ENCODE assay signal across 6 cellular contexts in the genomic region with DNA sequence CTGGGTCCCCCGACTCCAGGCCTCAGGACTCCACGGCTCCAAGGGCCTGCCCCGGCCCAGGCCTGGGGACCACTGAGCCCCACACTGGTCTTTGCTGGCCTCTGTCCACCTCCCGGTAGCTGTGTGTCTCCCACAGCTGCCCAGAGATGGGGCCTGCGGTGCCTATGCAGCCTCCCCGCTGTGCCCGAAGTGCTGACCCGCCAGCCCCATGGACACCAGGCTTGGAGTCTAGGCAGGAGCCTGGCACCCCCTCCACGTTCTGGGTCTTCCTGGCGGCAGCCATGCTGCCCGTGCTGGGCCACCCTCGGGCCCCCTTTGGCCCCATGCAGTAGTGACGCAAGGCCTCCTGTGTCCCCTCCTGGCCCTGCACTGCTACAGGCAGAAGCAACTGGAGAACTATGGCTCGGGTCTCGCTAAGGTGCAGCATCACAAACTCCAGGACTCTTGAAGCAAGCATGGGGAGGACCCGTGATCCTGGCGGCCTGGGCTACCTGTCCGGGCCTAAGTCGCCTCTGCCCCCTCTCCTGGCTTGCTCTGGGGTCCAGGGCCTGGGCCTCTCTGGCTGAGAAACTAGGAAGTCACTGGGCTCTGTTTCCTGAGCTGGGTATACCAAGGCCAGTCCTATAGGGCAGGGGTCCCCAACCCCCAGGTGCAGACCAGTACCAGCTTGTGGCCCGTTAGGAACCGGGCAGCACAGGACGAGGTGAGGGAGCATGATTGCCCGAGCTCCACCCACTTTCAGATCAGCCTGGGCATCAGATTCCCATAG. TPM values are rescaled to one million over a fixed set of nuclear protein-coding genes. Genes with fewer than 3 reads are reported as not detected.
A peak's percentile ranks its signal among the peaks of the same experiment; 100 is the strongest.
DNase-seq lines count a peak whose midpoint lies in the region; ATAC-seq and TF ChIP-seq lines count a peak whose summit lies in the region.

No MANE protein-coding gene starts in this region.

- H3K27me3 ChIP-seq in HAP-1 (ENCODE audit: low read depth) (no peaks in the 10 kb centered on the region), WERI-Rb-1 (ENCODE audit: insufficient read depth, low read depth, severe bottlenecking) (no peaks in the 10 kb centered on the region), kidney epithelial cell (ENCODE audit: control insufficient read depth, insufficient read depth, low read length) (peaks cover 2% of the 10 kb centered on the region)

- in situ Hi-C loops in HAP-1 (cut with MboI; ENCODE audit: low sequenced_read_pairs): no loop called here

- ATAC-seq in GM21786 (IDR thresholded peaks at IDR 0.05; ENCODE audit: unreplicated experiment) (no peak), GM18873 (IDR thresholded peaks at IDR 0.05; ENCODE audit: low FRiP score, unreplicated experiment) (no peak)

- H3K4me1 ChIP-seq in HAP-1: peaks cover 10% of the 10 kb centered on the region

- H3K9me3 ChIP-seq in HAP-1: no peaks in the 10 kb centered on the region
- no peaks in the 10 kb centered on the region for H3K9me3 ChIP-seq in WERI-Rb-1 (ENCODE audit: severe bottlenecking)

- peak overlapping the region; percentile 85 for H3K27ac ChIP-seq in WERI-Rb-1

- peak overlapping the region; percentile 94 for H3K4me3 ChIP-seq in HAP-1
- peak overlapping the region; percentile 80 for H3K4me3 ChIP-seq in WERI-Rb-1 (ENCODE audit: low read depth, low read length)
- H3K4me3 ChIP-seq in kidney epithelial cell (ENCODE audit: low read depth, low read length): peak overlapping the region; percentile 67

- TF ChIP-seq CTCF in WERI-Rb-1 (IDR thresholded peaks at IDR 0.05; ENCODE audit: low read depth, low read length) (no peak), kidney epithelial cell (IDR thresholded peaks at IDR 0.05; ENCODE audit: insufficient read depth, low read length, poor library complexity, severe bottlenecking) (no peak)

- H3K36me3 ChIP-seq in HAP-1 (replicated peaks) (peaks cover 34% of the 10 kb centered on the region), WERI-Rb-1 (peaks cover 30% of the 10 kb centered on the region), kidney epithelial cell (ENCODE audit: control insufficient read depth, insufficient read depth, low read length) (peaks cover 2% of the 10 kb centered on the region)

- no peak for DNase-seq in HAP-1 (ENCODE audit: low spot score in 2 of 2)
- no peak for DNase-seq in WERI-Rb-1
- DNase-seq in kidney epithelial cell (ENCODE audit: low read depth): no peak
- DNase-seq in MV-4-11 (lab: John Stamatoyannopoulos, UW): no peak

RNA-seq across cellular contexts. Expression of a gene that starts 0.9 kb away (rescaled TPM):
- 7.8 and 7.9 TPM in 2 replicates for total RNA-seq in kidney epithelial cell

RNA-seq across cellular contexts. Expression of a gene that starts 1.1 kb away (rescaled TPM):
- total RNA-seq in kidney epithelial cell: 116 and 182 TPM in 2 replicates

RNA-seq across cellular contexts. Expression of a gene that starts 13.7 kb away (rescaled TPM):
- 3.4 and 3.7 TPM in 2 replicates for total RNA-seq in kidney epithelial cell

RNA-seq across cellular contexts. Expression of a gene that starts 30.4 kb away (rescaled TPM):
- 49.6 and 58.5 TPM in 2 replicates for total RNA-seq in kidney epithelial cell

RNA-seq across cellular contexts. Expression of a gene that starts 49.8 kb away (rescaled TPM):
- 17.1 and 19.7 TPM in 2 replicates for total RNA-seq in kidney epithelial cell
